Comparison of ENCODE assay signal across 23 cellular contexts in the genomic region with DNA sequence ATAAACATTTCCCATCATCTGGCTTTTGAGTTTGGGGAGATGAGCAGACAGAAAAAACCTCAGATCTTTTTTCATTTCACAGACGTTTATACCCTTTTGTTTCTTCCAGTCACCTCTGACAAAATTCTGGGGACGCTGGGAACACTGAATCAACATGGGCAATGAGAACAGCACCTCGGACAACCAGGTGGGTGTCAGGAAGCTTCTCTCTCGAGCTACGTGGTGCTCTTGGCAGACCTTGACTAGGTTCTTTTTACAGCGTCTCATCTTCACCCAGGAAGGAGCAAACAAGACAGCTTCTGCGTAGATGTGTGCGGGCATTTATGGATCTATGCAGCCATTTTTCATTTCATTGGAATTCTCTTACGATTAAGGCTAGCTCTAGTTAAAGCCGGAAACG. TPM values are rescaled to one million over a fixed set of nuclear protein-coding genes. Genes with fewer than 3 reads are reported as not detected.
A peak's percentile ranks its signal among the peaks of the same experiment; 100 is the strongest.
DNase-seq lines count a peak whose midpoint lies in the region; ATAC-seq and TF ChIP-seq lines count a peak whose summit lies in the region.
"Had no signal": no experiment of that assay in that cellular context is flagged by ENCODE, and none has a peak within 500 bp of the region (broad histone marks: within the 10 kb centered on the region; RNA-seq: fewer than 3 reads in every experiment).

No MANE protein-coding gene starts in this region.

- H3K79me1 ChIP-seq in IMR-90 (ENCODE audit: low read depth in 1 of 2, low read length in 2 of 2) (no peaks in the 10 kb centered on the region), mesenchymal stem cell (replicated peaks; ENCODE audit: low read length, poor library complexity, severe bottlenecking) (no peaks in the 10 kb centered on the region)

- H2BK120ac ChIP-seq in IMR-90 (ENCODE audit: low read depth, low read length): no peak overlapping the region
- no peak overlapping the region for H2BK120ac ChIP-seq in mesenchymal stem cell (ENCODE audit: low read depth, low read length)

- TF ChIP-seq RAD21 in IMR-90 (IDR thresholded peaks at IDR 0.05; ENCODE audit: low read length): no peak

- intact Hi-C loops in IMR-90 (cut with micrococcal nuclease) (no loop called here), mammary epithelial cell (cut with micrococcal nuclease) (no loop called here), Caco-2 (cut with micrococcal nuclease; ENCODE audit: unreplicated experiment) (no loop called here)

- H4K20me1 ChIP-seq in IMR-90 (ENCODE audit: insufficient read depth, low read length) (no peaks in the 10 kb centered on the region), mammary epithelial cell (ENCODE audit: insufficient read depth, low read length) (no peaks in the 10 kb centered on the region)

- H3K4me2 ChIP-seq in IMR-90 (ENCODE audit: low read depth, low read length) (peak overlapping the region; percentile 61), mammary epithelial cell (ENCODE audit: insufficient read depth, low read depth, low read length) (no peak overlapping the region), mesenchymal stem cell (ENCODE audit: low read length, poor library complexity, severe bottlenecking) (no peak overlapping the region)

- POLR2A ChIA-PET in IMR-90 (lab: Charles Lee; ENCODE audit: unreplicated experiment) (no interaction called here), Caco-2 (lab: Charles Lee) (no interaction called here)

- no peak overlapping the region for H3K18ac ChIP-seq in IMR-90 (ENCODE audit: low read depth, low read length)
- no peak overlapping the region for H3K18ac ChIP-seq in mesenchymal stem cell (ENCODE audit: low read depth in 1 of 2, low read length in 2 of 2)

- H2BK5ac ChIP-seq in IMR-90 (ENCODE audit: low read depth, low read length, poor library complexity, severe bottlenecking): no peak overlapping the region
- H2BK5ac ChIP-seq in mesenchymal stem cell (ENCODE audit: low read depth, low read length, poor library complexity, severe bottlenecking): no peak overlapping the region

- no peak overlapping the region for H2AK5ac ChIP-seq in IMR-90 (ENCODE audit: low read depth, low read length)
- H2AK5ac ChIP-seq in mesenchymal stem cell (ENCODE audit: low read length, severe bottlenecking): no peak overlapping the region

- CTCF ChIA-PET in IMR-90 (lab: Yijun Ruan, JAX) (no interaction called here), mammary epithelial cell (lab: Charles Lee; ENCODE audit: low non-redundant PET) (no interaction called here), Caco-2 (lab: Charles Lee) (no interaction called here)

- H3K36me3 Mint-ChIP-seq in Caco-2 (ENCODE audit: insufficient read depth, unreplicated experiment): peaks cover 58% of the 10 kb centered on the region
- H3K36me3 Mint-ChIP-seq: CD4-positive, alpha-beta memory T cell had no signal

- H4K91ac ChIP-seq in IMR-90 (ENCODE audit: insufficient read depth, low read depth, low read length) (no peak overlapping the region), mesenchymal stem cell (ENCODE audit: low read length) (no peak overlapping the region)

- BruUV-seq in IMR-90 (replicated peaks; lab: Mats Ljungman, UMichigan): no TSS peak
- no TSS peak for BruUV-seq in mammary epithelial cell (replicated peaks; lab: Mats Ljungman, UMichigan)
- no TSS peak for BruUV-seq in Caco-2 (replicated peaks; lab: Mats Ljungman, UMichigan)

- no peak overlapping the region for H2BK12ac ChIP-seq in mesenchymal stem cell (ENCODE audit: low read length in 2 of 2)

- dilution Hi-C loops in IMR-90 (cut with HindIII; ENCODE audit: low sequenced_read_pairs, unreplicated experiment): no loop called here
- dilution Hi-C loops in mammary epithelial cell (cut with HindIII; ENCODE audit: low sequenced_read_pairs): no loop called here

- no peaks in the 10 kb centered on the region for H3K9me3 ChIP-seq in IMR-90 (ENCODE audit: control insufficient read depth, insufficient read depth, low read length)
- no peaks in the 10 kb centered on the region for H3K9me3 ChIP-seq in mammary epithelial cell (replicated peaks; ENCODE audit: insufficient read depth, low read length)
- no peaks in the 10 kb centered on the region for H3K9me3 ChIP-seq in mesenchymal stem cell (ENCODE audit: control insufficient read depth, low read length)
- no peaks in the 10 kb centered on the region for H3K9me3 ChIP-seq in stomach smooth muscle (ENCODE audit: control insufficient read depth in 2 of 2, low read length in 2 of 2)
- H3K9me3 ChIP-seq in Caco-2: no peaks in the 10 kb centered on the region
- H3K9me3 ChIP-seq: lower lobe of right lung had no signal

- ATAC-seq in IMR-90 (ENCODE audit: low read depth) (no peak), GM21526 (IDR thresholded peaks at IDR 0.05; ENCODE audit: low FRiP score, unreplicated experiment) (no peak)
- ATAC-seq: activated CD8-positive, alpha-beta T cell treated with anti-CD3 and anti-CD28 coated beads, Interleukin-2, amount 10 ng/mL, durations not matched to agents 7 days and 5 days; lower lobe of right lung had no signal

- H3K4me3 ChIP-seq in IMR-90 (ENCODE audit: insufficient read depth, low read depth, low read length) (no peak overlapping the region), mammary epithelial cell (replicated peaks in 1 of 3; ENCODE audit: insufficient read depth in 1 of 3, low read depth in 2 of 3, low read length in 3 of 3) (no peak overlapping the region), mesenchymal stem cell (ENCODE audit: insufficient read depth in 1 of 2, low read depth in 1 of 2, low read length in 2 of 2) (peak overlapping the region in 1 of 2 experiments; percentile 73), stomach smooth muscle (ENCODE audit: low read length in 2 of 2) (peak overlapping the region; percentile 5 to 60), Caco-2 (ENCODE audit: low read depth, low read length) (no peak overlapping the region)
- H3K4me3 ChIP-seq: lower lobe of right lung had no signal

- no peaks in the 10 kb centered on the region for H3K27me3 Mint-ChIP-seq in Caco-2 (ENCODE audit: insufficient read depth, unreplicated experiment)

- no peaks in the 10 kb centered on the region for H3K36me3 ChIP-seq in IMR-90 (ENCODE audit: control insufficient read depth, insufficient read depth, low read length)
- H3K36me3 ChIP-seq in mammary epithelial cell (ENCODE audit: insufficient read depth, low read length): no peaks in the 10 kb centered on the region
- no peaks in the 10 kb centered on the region for H3K36me3 ChIP-seq in mesenchymal stem cell (ENCODE audit: control insufficient read depth in 1 of 2, insufficient read depth in 2 of 2, low read depth in 1 of 2, low read length in 2 of 2)
- H3K36me3 ChIP-seq in stomach smooth muscle (ENCODE audit: control insufficient read depth in 2 of 2, insufficient read depth in 2 of 2, low read length in 2 of 2): no peaks in the 10 kb centered on the region
- H3K36me3 ChIP-seq in Caco-2 (ENCODE audit: control insufficient read depth, insufficient read depth, low read length): peaks cover 1% of the 10 kb centered on the region
- H3K36me3 ChIP-seq: brain microvascular endothelial cell, lower lobe of right lung had no signal

- peak overlapping the region; percentile 23 for H2AK9ac ChIP-seq in IMR-90 (replicated peaks; ENCODE audit: low read depth, low read length, poor library complexity)

- no peak overlapping the region for H3K27ac Mint-ChIP-seq in Caco-2 (ENCODE audit: unreplicated experiment)
- H3K27ac Mint-ChIP-seq: activated CD8-positive, alpha-beta T cell treated with anti-CD3 and anti-CD28 coated beads, Interleukin-2, amount 10 ng/mL, durations not matched to agents 7 days and 5 days; endodermal cell had no signal

- 80% methylated on average over 1 of the region's 11 CpGs; no CpG with 5 or more reads in 1 of the 2 experiments for WGBS in IMR-90 (ENCODE audit: extremely low coverage in 2 of 2, insufficient read length in 1 of 2), 2 experiments
- 44% methylated on average over 11 of the region's 11 CpGs for WGBS in mammary epithelial cell (ENCODE audit: low coverage, missing lambda C conversion rate)
- 80% methylated on average over 7 of the region's 11 CpGs for WGBS in mesenchymal stem cell

- H3K79me2 ChIP-seq in mammary epithelial cell (ENCODE audit: insufficient read depth, low read length): no peaks in the 10 kb centered on the region

- no peak for DNase-seq in IMR-90
- DNase-seq in mammary epithelial cell: no peak
- DNase-seq in mesenchymal stem cell: no peak
- no peak for DNase-seq in Caco-2
- no peak for DNase-seq in HCEC 1CT
- no peak for DNase-seq in NCI-H2081 (lab: John Stamatoyannopoulos, UW)
- DNase-seq: activated CD4-positive, CD25-positive, alpha-beta regulatory T cell treated with anti-CD3 and anti-CD28 coated beads, Interleukin-2, amount 50 U/mL, for 72 hours; activated CD8-positive, alpha-beta T cell treated with anti-CD3 and anti-CD28 coated beads, Interleukin-2, amount 10 ng/mL, durations not matched to agents 7 days and 5 days; activated gamma-delta T cell treated with Interleukin-2 at 50 U/mL for 16 hours; brain microvascular endothelial cell; CD4-positive, alpha-beta memory T cell; cortex of kidney; endodermal cell; H9; hippocampal formation; KG1; lower lobe of right lung; NCI-H187; NCI-H82; nucleus accumbens; SIG-M5 had no signal

- H3K27me3 ChIP-seq in IMR-90 (ENCODE audit: control insufficient read depth, insufficient read depth, low read length) (peaks cover 21% of the 10 kb centered on the region), mammary epithelial cell (ENCODE audit: insufficient read depth, low read length) (no peaks in the 10 kb centered on the region), mesenchymal stem cell (ENCODE audit: control insufficient read depth in 1 of 2, insufficient read depth in 1 of 2, low read length in 2 of 2) (peaks cover 0 to 14% of the 10 kb centered on the region in 2 experiments), stomach smooth muscle (ENCODE audit: control insufficient read depth in 1 of 2, insufficient read depth in 2 of 2, low read length in 2 of 2) (no peaks in the 10 kb centered on the region), Caco-2 (replicated peaks; ENCODE audit: control insufficient read depth, insufficient read depth, low read length) (no peaks in the 10 kb centered on the region)

- H2AFZ ChIP-seq in IMR-90 (replicated peaks; ENCODE audit: low read length, poor library complexity) (peak overlapping the region; percentile 28), mammary epithelial cell (ENCODE audit: low read depth, low read length) (peak overlapping the region; percentile 70), mesenchymal stem cell (ENCODE audit: low read depth, low read length) (no peak overlapping the region)

- H4K8ac ChIP-seq in IMR-90 (ENCODE audit: low read depth in 2 of 2, low read length in 2 of 2) (no peak overlapping the region), mesenchymal stem cell (ENCODE audit: low read length) (no peak overlapping the region)

- H3K27ac ChIP-seq in IMR-90 (ENCODE audit: insufficient read depth, low read length): no peak overlapping the region
- H3K27ac ChIP-seq in mammary epithelial cell (ENCODE audit: insufficient read depth, low read depth, low read length): no peak overlapping the region
- H3K27ac ChIP-seq in mesenchymal stem cell (ENCODE audit: low read length, poor library complexity, severe bottlenecking): no peak overlapping the region
- H3K27ac ChIP-seq in stomach smooth muscle (ENCODE audit: low read length): peak overlapping the region; percentile 95
- H3K27ac ChIP-seq: brain microvascular endothelial cell had no signal

- no peak for TF ChIP-seq CTCF in IMR-90 (conservative IDR thresholded peaks at IDR 0.05; ENCODE audit: low read depth, low read length)
- TF ChIP-seq CTCF in mammary epithelial cell (conservative IDR thresholded peaks at IDR 0.05 in 1 of 2, IDR thresholded peaks at IDR 0.05 in 1 of 2; ENCODE audit: extremely low read depth in 1 of 2, insufficient read depth in 1 of 2, low read depth in 1 of 2, low read length in 2 of 2): no peak
- TF ChIP-seq CTCF in Caco-2 (IDR thresholded peaks at IDR 0.05; ENCODE audit: insufficient read depth in 1 of 2, low read depth in 1 of 2, low read length in 1 of 2, severe bottlenecking in 1 of 2, unreplicated experiment in 1 of 2): no peak

- H3K4me3 Mint-ChIP-seq in Caco-2 (ENCODE audit: unreplicated experiment): no peak overlapping the region
- H3K4me3 Mint-ChIP-seq: activated CD8-positive, alpha-beta T cell treated with anti-CD3 and anti-CD28 coated beads, Interleukin-2, amount 10 ng/mL, durations not matched to agents 7 days and 5 days; CD4-positive, alpha-beta memory T cell; endodermal cell; H9 had no signal

- no peaks in the 10 kb centered on the region for H3K9me1 ChIP-seq in IMR-90 (ENCODE audit: insufficient read depth, low read length)

- H4K5ac ChIP-seq in IMR-90 (ENCODE audit: low read depth, low read length): no peak overlapping the region

- H3K4ac ChIP-seq in IMR-90 (ENCODE audit: low read depth, low read length): no peak overlapping the region
- no peak overlapping the region for H3K4ac ChIP-seq in mesenchymal stem cell (ENCODE audit: low read depth in 1 of 2, low read length in 2 of 2)

- TF ChIP-seq POLR2A in IMR-90 (IDR thresholded peaks at IDR 0.05; ENCODE audit: low read depth, low read length): no peak

- peaks cover 2% of the 10 kb centered on the region for H3K4me1 Mint-ChIP-seq in Caco-2 (ENCODE audit: low read depth, unreplicated experiment)

- H3K9ac ChIP-seq in IMR-90 (ENCODE audit: low read depth, low read length) (no peak overlapping the region), mammary epithelial cell (ENCODE audit: insufficient read depth, low read length) (no peak overlapping the region), mesenchymal stem cell (ENCODE audit: low read length) (peak overlapping the region; percentile 65), stomach smooth muscle (ENCODE audit: low read length in 2 of 2) (peak overlapping the region; percentile 56 to 80)

- no peak overlapping the region for H2BK20ac ChIP-seq in IMR-90 (ENCODE audit: low read depth, low read length)

- H3K14ac ChIP-seq in IMR-90 (replicated peaks; ENCODE audit: low read depth, low read length): no peak overlapping the region
- H3K14ac ChIP-seq in mesenchymal stem cell (ENCODE audit: low read length in 2 of 2): no peak overlapping the region

- no peak overlapping the region for H3K56ac ChIP-seq in IMR-90 (ENCODE audit: extremely low read depth, insufficient read depth, low read length)

- in situ Hi-C loops in IMR-90 (cut with MboI; ENCODE audit: low sequenced_read_pairs): no loop called here
- in situ Hi-C loops in mammary epithelial cell (cut with MboI; ENCODE audit: low sequenced_read_pairs in 2 of 2): no loop called here

- no peaks in the 10 kb centered on the region for H3K9me3 Mint-ChIP-seq in Caco-2 (ENCODE audit: unreplicated experiment)
- H3K9me3 Mint-ChIP-seq: endodermal cell, H9 had no signal

- H3K23ac ChIP-seq in IMR-90 (ENCODE audit: low read depth, low read length): no peak overlapping the region
- no peak overlapping the region for H3K23ac ChIP-seq in mesenchymal stem cell (ENCODE audit: low read length in 2 of 2)

- H3K4me1 ChIP-seq in IMR-90 (ENCODE audit: control insufficient read depth, insufficient read depth, low read length) (no peaks in the 10 kb centered on the region), mammary epithelial cell (ENCODE audit: insufficient read depth, low read length) (peaks cover 8% of the 10 kb centered on the region), mesenchymal stem cell (ENCODE audit: control insufficient read depth, insufficient read depth, low read depth, low read length) (peaks cover 3% of the 10 kb centered on the region), stomach smooth muscle (ENCODE audit: control insufficient read depth, insufficient read depth, low read length) (peaks cover 13% of the 10 kb centered on the region), Caco-2 (peaks cover 14% of the 10 kb centered on the region)

- H2BK15ac ChIP-seq in IMR-90 (ENCODE audit: low read depth, low read length) (no peak overlapping the region), mesenchymal stem cell (ENCODE audit: low read depth, poor library complexity, severe bottlenecking) (no peak overlapping the region)

RNA-seq across cellular contexts. Expression of gene TACC2, which starts 32.9 kb away (rescaled TPM):
- 2.9 and 5.8 TPM in 2 replicates for total RNA-seq in IMR-90 (2012; rRNA removed)
- 12.6 and 15.4 TPM in 2 replicates for polyA plus RNA-seq in IMR-90 (2012; rRNA removed)
- 9.0 and 16.8 TPM in 2 replicates for polyA plus RNA-seq in IMR-90 (2012; cell fraction: cytosol; rRNA removed)
- 15.7 and 38.1 TPM in 2 replicates for polyA plus RNA-seq in IMR-90 (2012; cell fraction: nucleus; rRNA removed; ENCODE audit: low replicate concordance)
- 10 to 100 TPM; 12.7 to 41.7 TPM for total RNA-seq in mammary epithelial cell
- polyA plus RNA-seq in mammary epithelial cell: 17.6 TPM
- polyA minus RNA-seq in mammary epithelial cell: 15.5 TPM
- polyA plus RNA-seq in mesenchymal stem cell (2013, experiment 1 of 2): 32.5 TPM
- polyA plus RNA-seq in mesenchymal stem cell (2013, experiment 2 of 2): 32.0 TPM
- 98.5 and 117 TPM in 2 replicates for total RNA-seq in Caco-2 (2022)
- total RNA-seq: activated CD8-positive, alpha-beta T cell treated with anti-CD3 and anti-CD28 coated beads, Interleukin-2, amount 10 ng/mL, durations not matched to agents 7 days and 5 days; CD4-positive, alpha-beta memory T cell had no signal
- polyA plus RNA-seq: CD4-positive, alpha-beta memory T cell had no signal

RNA-seq across cellular contexts. Expression of gene NSMCE4A, which starts 46.8 kb away (rescaled TPM):
- 13.4 and 20.8 TPM in 2 replicates for total RNA-seq in IMR-90 (2012; rRNA removed)
- 32.8 and 33.2 TPM in 2 replicates for polyA plus RNA-seq in IMR-90 (2012; rRNA removed)
- 9.2 and 10.0 TPM in 2 replicates for polyA plus RNA-seq in IMR-90 (2012; cell fraction: cytosol; rRNA removed)
- 26.8 and 70.4 TPM in 2 replicates for polyA plus RNA-seq in IMR-90 (2012; cell fraction: nucleus; rRNA removed; ENCODE audit: low replicate concordance)
- 10 to 100 TPM; 14.5 to 28.6 TPM for total RNA-seq in mammary epithelial cell
- polyA plus RNA-seq in mammary epithelial cell: 22.5 TPM
- polyA minus RNA-seq in mammary epithelial cell: 28.6 TPM
- polyA plus RNA-seq in mesenchymal stem cell (2013, experiment 1 of 2): 20.6 TPM
- 20.8 TPM for polyA plus RNA-seq in mesenchymal stem cell (2013, experiment 2 of 2)
- 106 and 111 TPM in 2 replicates for total RNA-seq in Caco-2 (2022)

Comparison
In these comparisons a context has a peak if more than half of its experiments do, and no peak if none do; other contexts are left out.
1. H3K4me3 ChIP-seq: peak in stomach smooth muscle (2 of 2); none in IMR-90 (single experiment), mammary epithelial cell (0 of 3) and Caco-2 (single experiment).
2. H3K9ac ChIP-seq: peak in mesenchymal stem cell (single experiment) and stomach smooth muscle (2 of 2); none in IMR-90 (single experiment) and mammary epithelial cell (single experiment).